Comparison of ENCODE assay signal across 8 cellular contexts in the genomic region with DNA sequence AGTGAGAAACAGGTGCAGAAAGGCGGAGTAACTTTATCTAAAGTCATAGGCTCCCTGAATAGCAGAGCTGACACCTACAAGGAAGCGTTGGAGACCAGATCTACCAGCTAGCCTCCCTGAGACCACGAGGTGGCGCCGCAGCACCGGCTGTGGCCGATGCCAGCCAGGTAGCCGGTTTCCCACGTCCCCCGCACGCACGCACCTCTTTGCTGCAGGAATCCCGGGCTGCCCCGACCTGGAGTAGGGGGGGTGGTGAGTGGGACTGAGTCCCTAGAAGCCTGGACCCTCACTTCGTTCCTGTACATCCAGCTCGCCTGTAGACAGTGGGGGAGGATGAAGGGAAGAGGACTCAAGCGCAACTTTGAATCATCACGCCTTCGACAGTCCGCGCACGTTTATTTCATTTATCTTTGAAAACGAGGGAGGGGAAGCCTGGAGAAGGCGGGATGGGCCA. TPM values are rescaled to one million over a fixed set of nuclear protein-coding genes. Genes with fewer than 3 reads are reported as not detected.
DNase-seq lines count a peak whose midpoint lies in the region; ATAC-seq, FAIRE-seq and TF ChIP-seq lines count a peak whose summit lies in the region.

No MANE protein-coding gene starts in this region.

- intact Hi-C loops in ascending aorta (cut with DNase I) (loop anchor here (1.0 to 10.0 kb wide), 5 partner anchors 15 to 355 kb away; a partner anchor contains a TSS), right cardiac atrium (cut with DNase I) (loop anchor here (2.0 to 10.0 kb wide), 7 partner anchors 55 to 355 kb away; a partner anchor contains a TSS)

- peaks cover 20% of the 10 kb centered on the region for H3K27me3 ChIP-seq in ascending aorta
- no peaks in the 10 kb centered on the region for H3K27me3 ChIP-seq in right cardiac atrium (ENCODE audit: control insufficient read depth, insufficient read depth)
- H3K27me3 ChIP-seq in rectal smooth muscle tissue (ENCODE audit: control insufficient read depth, insufficient read depth, low read length), result peaks cover 37% of the 10 kb centered on the region

- H3K9me3 ChIP-seq in ascending aorta, result no peaks in the 10 kb centered on the region
- no peaks in the 10 kb centered on the region for H3K9me3 ChIP-seq in right cardiac atrium (ENCODE audit: control insufficient read depth, low read length)

- H3K36me3 ChIP-seq in ascending aorta, result no peaks in the 10 kb centered on the region
- H3K36me3 ChIP-seq in rectal smooth muscle tissue (ENCODE audit: control insufficient read depth, insufficient read depth, low read length), result no peaks in the 10 kb centered on the region

- H3K9ac ChIP-seq in rectal smooth muscle tissue (ENCODE audit: low read length), result no peak overlapping the region

- H3K4me3 ChIP-seq in ascending aorta, result peak overlapping the region; percentile 61 to 72
- H3K4me3 ChIP-seq in right cardiac atrium (ENCODE audit: low read length), result peak overlapping the region; percentile 45
- H3K4me3 ChIP-seq in rectal smooth muscle tissue (ENCODE audit: low read length), result peak overlapping the region; percentile 58

- peak; percentile 43 for ATAC-seq in GM18520 (IDR thresholded peaks at IDR 0.05; ENCODE audit: unreplicated experiment)
- ATAC-seq in right cardiac atrium, result peak; percentile 54 to 66

- peak; percentile 95 to 97 (median 96) for TF ChIP-seq CTCF in ascending aorta (IDR thresholded peaks at IDR 0.05)

- WGBS in right cardiac atrium, result under 1% methylated on average over 24 of the region's 24 CpGs

- peak; percentile 88 for DNase-seq in 8988T
- DNase-seq in NCI-H146 (lab: John Stamatoyannopoulos, UW), result peak; percentile 80
- peak; percentile 84 for DNase-seq in T-helper 9 cell
- peak in 1 of 2 donors; percentile 87 for DNase-seq in ascending aorta (ENCODE audit: low spot score in 2 of 2)
- peak; percentile 80 to 92 (median 91) for DNase-seq in right cardiac atrium
- peak; percentile 88 for DNase-seq in urothelium cell line (ENCODE audit: low spot score)

- H3K4me1 ChIP-seq in ascending aorta, result peaks cover 18 to 28% of the 10 kb centered on the region in 2 donors
- H3K4me1 ChIP-seq in right cardiac atrium (ENCODE audit: control insufficient read depth, insufficient read depth, low read length), result peaks cover 4% of the 10 kb centered on the region
- H3K4me1 ChIP-seq in rectal smooth muscle tissue (ENCODE audit: control insufficient read depth, insufficient read depth, low read length), result peaks cover 7% of the 10 kb centered on the region

- H3K27ac ChIP-seq in ascending aorta (no peak overlapping the region), right cardiac atrium (ENCODE audit: low read length) (no peak overlapping the region), rectal smooth muscle tissue (ENCODE audit: low read depth, low read length) (no peak overlapping the region)

- FAIRE-seq in urothelium cell line (lab: Jason Lieb, UNC), result peak; percentile 92

RNA-seq across cellular contexts. Expression of a gene that starts 3.7 kb away (rescaled TPM):
- not detected for total RNA-seq in ascending aorta
- total RNA-seq in right cardiac atrium, result under 1 TPM; 0.17 to 0.56 (median 0.32) TPM
- polyA plus RNA-seq in right cardiac atrium, result 0.18 TPM

RNA-seq across cellular contexts. Expression of a gene that starts 11.5 kb away (rescaled TPM):
- total RNA-seq in ascending aorta (not detected), right cardiac atrium (under 1 TPM; 0.25 to 0.82 (median 0.29) TPM)
- 0.52 TPM for polyA plus RNA-seq in right cardiac atrium

RNA-seq across cellular contexts. Expression of a gene that starts 15.5 kb away (rescaled TPM):
- 56.0 TPM for total RNA-seq in ascending aorta
- 10 to 100 TPM; 34.9 to 43.3 (median 36.9) TPM for total RNA-seq in right cardiac atrium
- polyA plus RNA-seq in right cardiac atrium, result 17.2 TPM
